Comparison of ENCODE assay signal across 17 cellular contexts in the genomic region with DNA sequence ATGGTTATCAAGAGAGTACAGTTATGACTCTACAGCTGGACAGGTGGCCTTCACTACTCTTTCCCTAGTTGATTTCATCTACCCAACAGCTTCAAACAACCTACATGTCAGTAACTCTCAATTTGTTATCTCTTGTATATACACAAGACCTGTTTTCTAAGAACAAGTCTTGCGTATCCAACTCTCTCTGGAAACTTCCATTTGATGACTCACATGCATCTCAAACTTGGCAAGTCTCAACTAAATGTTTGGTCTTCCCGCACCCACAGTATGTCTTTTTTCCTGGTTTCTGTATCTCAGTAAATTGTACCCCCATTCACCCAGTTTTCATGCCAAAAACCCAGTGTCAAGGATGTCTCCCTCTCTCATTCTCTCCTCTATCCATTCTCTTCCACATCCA.
DNase-seq lines count a peak whose midpoint lies in the region; ATAC-seq and TF ChIP-seq lines count a peak whose summit lies in the region.
"Had no signal": no experiment of that assay in that cellular context is flagged by ENCODE, and none has a peak within 500 bp of the region (broad histone marks: within the 10 kb centered on the region; RNA-seq: fewer than 3 reads in every experiment).

No MANE protein-coding gene starts in this region.

- no peak overlapping the region for H3K4me3 Mint-ChIP-seq in activated CD4-positive, alpha-beta T cell treated with anti-CD3 and anti-CD28 coated beads, Interleukin-2, amount 10 ng/mL, durations not matched to agents 7 days and 5 days
- H3K4me3 Mint-ChIP-seq: CD4-positive, alpha-beta T cell had no signal

- CTCF ChIA-PET in AG04450 (lab: Charles Lee) = no interaction called here
- CTCF ChIA-PET in activated CD4-positive, alpha-beta T cell treated with anti-CD3 and anti-CD28 coated beads, Interleukin-2, amount 10 ng/mL, durations not matched to agents 7 days and 5 days (lab: Charles Lee) = no interaction called here

- no peak overlapping the region for H3K27ac ChIP-seq in AG04450 (ENCODE audit: low read depth, low read length)
- no peak overlapping the region for H3K27ac ChIP-seq in smooth muscle cell (ENCODE audit: low read depth)

- no peak overlapping the region for H3K27ac Mint-ChIP-seq in activated CD4-positive, alpha-beta T cell treated with anti-CD3 and anti-CD28 coated beads, Interleukin-2, amount 10 ng/mL, durations not matched to agents 7 days and 5 days
- H3K27ac Mint-ChIP-seq: CD4-positive, alpha-beta T cell had no signal

- H3K36me3 ChIP-seq in smooth muscle cell (ENCODE audit: low read depth) = no peaks in the 10 kb centered on the region
- H3K36me3 ChIP-seq: MG63 had no signal

- H4K20me1 ChIP-seq in smooth muscle cell (ENCODE audit: low read depth) = no peaks in the 10 kb centered on the region

- no peak overlapping the region for H3K4me3 ChIP-seq in AG04450 (ENCODE audit: low read depth, low read length)
- no peak overlapping the region for H3K4me3 ChIP-seq in epithelial cell of esophagus (ENCODE audit: low read length)
- no peak overlapping the region for H3K4me3 ChIP-seq in fibroblast of villous mesenchyme (ENCODE audit: low read depth, low read length)
- no peak overlapping the region for H3K4me3 ChIP-seq in smooth muscle cell
- H3K4me3 ChIP-seq: MG63 had no signal

- POLR2A ChIA-PET in AG04450 (lab: Yijun Ruan, JAX) = no interaction called here
- POLR2A ChIA-PET in activated CD4-positive, alpha-beta T cell treated with anti-CD3 and anti-CD28 coated beads, Interleukin-2, amount 10 ng/mL, durations not matched to agents 7 days and 5 days (lab: Charles Lee) = no interaction called here

- no peak overlapping the region for H3K9ac ChIP-seq in smooth muscle cell (ENCODE audit: low read depth)

- no peaks in the 10 kb centered on the region for H3K4me1 ChIP-seq in smooth muscle cell (ENCODE audit: low read depth)

- no peaks in the 10 kb centered on the region for H3K27me3 Mint-ChIP-seq in activated CD4-positive, alpha-beta T cell treated with anti-CD3 and anti-CD28 coated beads, Interleukin-2, amount 10 ng/mL, durations not matched to agents 7 days and 5 days
- H3K27me3 Mint-ChIP-seq: CD4-positive, alpha-beta T cell had no signal

- no peak overlapping the region for H2AFZ ChIP-seq in smooth muscle cell (ENCODE audit: low read depth)

- ATAC-seq in GM21360 (IDR thresholded peaks at IDR 0.05; ENCODE audit: unreplicated experiment) = no peak

- peaks cover 2% of the 10 kb centered on the region for H3K36me3 Mint-ChIP-seq in activated CD4-positive, alpha-beta T cell treated with anti-CD3 and anti-CD28 coated beads, Interleukin-2, amount 10 ng/mL, durations not matched to agents 7 days and 5 days (ENCODE audit: low read depth)

- no peaks in the 10 kb centered on the region for H3K9me3 Mint-ChIP-seq in activated CD4-positive, alpha-beta T cell treated with anti-CD3 and anti-CD28 coated beads, Interleukin-2, amount 10 ng/mL, durations not matched to agents 7 days and 5 days
- H3K9me3 Mint-ChIP-seq: CD4-positive, alpha-beta T cell had no signal

- H3K9me3 ChIP-seq in AG04450 (ENCODE audit: control insufficient read depth, insufficient read depth, low read length) = no peaks in the 10 kb centered on the region
- H3K9me3 ChIP-seq in smooth muscle cell (replicated peaks; ENCODE audit: low read depth) = no peaks in the 10 kb centered on the region
- H3K9me3 ChIP-seq: MG63 had no signal

- no peaks in the 10 kb centered on the region for H3K79me2 ChIP-seq in smooth muscle cell (ENCODE audit: low read depth)

- no peaks in the 10 kb centered on the region for H3K4me1 Mint-ChIP-seq in activated CD4-positive, alpha-beta T cell treated with anti-CD3 and anti-CD28 coated beads, Interleukin-2, amount 10 ng/mL, durations not matched to agents 7 days and 5 days

- H3F3A ChIP-seq in smooth muscle cell (ENCODE audit: low read depth) = no peaks in the 10 kb centered on the region

- 70% methylated on average over 2 of the region's 2 CpGs for WGBS in smooth muscle cell (ENCODE audit: low lambda C conversion rate)

- TF ChIP-seq CTCF in AG04450 (IDR thresholded peaks at IDR 0.05; ENCODE audit: low read depth, low read length) (no peak), epithelial cell of esophagus (IDR thresholded peaks at IDR 0.05; ENCODE audit: insufficient read depth, low read depth, low read length, missing control alignments) (no peak), fibroblast of villous mesenchyme (IDR thresholded peaks at IDR 0.05; ENCODE audit: insufficient read depth, low read depth, low read length) (no peak), smooth muscle cell (IDR thresholded peaks at IDR 0.05; ENCODE audit: borderline replicate concordance, insufficient read depth, poor library complexity, severe bottlenecking) (no peak)

- DNase-seq in AG04450 (ENCODE audit: low read depth, low spot score) (peak; percentile 33), amniotic epithelial cell (ENCODE audit: low read depth) (peak; percentile 89), epithelial cell of esophagus (ENCODE audit: low read depth) (peak; percentile 71), fibroblast of villous mesenchyme (ENCODE audit: low read depth) (peak; percentile 62), smooth muscle cell (lab: John Stamatoyannopoulos, UW; ENCODE audit: unreplicated experiment) (no peak), activated gamma-delta T cell treated with Interleukin-2 at 50 U/mL for 16 hours (no peak)
- no peak for DNase-seq in activated CD4-positive, alpha-beta T cell treated with anti-CD3 and anti-CD28 coated beads, Interleukin-2, amount 10 ng/mL, durations not matched to agents 7 days and 5 days
- DNase-seq: CD4-positive, alpha-beta T cell; GF-D8; KG1; MG63; NCI-H1092 treated with DMSO at 0.1 percent for 48 hours; NCI-H1694 treated with DMSO at 0.1 percent for 48 hours; NCI-H446 treated with DMSO at 0.1 percent for 48 hours; NCI-H774; Right ventricle myocardium superior had no signal

- no peak overlapping the region for H3K4me2 ChIP-seq in smooth muscle cell

- H3K27me3 ChIP-seq in AG04450 (ENCODE audit: control insufficient read depth, insufficient read depth, low read length) (no peaks in the 10 kb centered on the region), smooth muscle cell (ENCODE audit: low read depth) (no peaks in the 10 kb centered on the region)
- H3K27me3 ChIP-seq: MG63 had no signal

Comparison
In these comparisons a context has a peak if more than half of its experiments do, and no peak if none do; other contexts are left out.
1. DNase-seq: peak in AG04450 (single experiment), amniotic epithelial cell (single experiment), epithelial cell of esophagus (single experiment) and fibroblast of villous mesenchyme (single experiment); none in activated CD4-positive, alpha-beta T cell treated with anti-CD3 and anti-CD28 coated beads, Interleukin-2, amount 10 ng/mL, durations not matched to agents 7 days and 5 days (single experiment), smooth muscle cell (single experiment) and activated gamma-delta T cell treated with Interleukin-2 at 50 U/mL for 16 hours (single experiment).